Comparison of ENCODE assay signal across 12 cellular contexts in genomic region chr4:184409911-184410692, GRCh38.
DNase-seq lines count a peak whose midpoint lies in the region; ATAC-seq and TF ChIP-seq lines count a peak whose summit lies in the region.
"Had no signal": no experiment of that assay in that cellular context is flagged by ENCODE, and none has a peak within 500 bp of the region (broad histone marks: within the 10 kb centered on the region; RNA-seq: fewer than 3 reads in every experiment).

No MANE protein-coding gene starts in this region.

- DNase-seq in DND-41 (peak; percentile 54), H9 (no peak), immature natural killer cell (peak; percentile 16 to 32 (median 25)), lower leg skin (ENCODE audit: low spot score in 2 of 2) (no peak), HT-29 (ENCODE audit: low spot score) (no peak), GM13976 (ENCODE audit: low spot score) (no peak)
- peak; percentile 42 for DNase-seq in activated CD4-positive, alpha-beta T cell treated with anti-CD3 and anti-CD28 coated beads, Interleukin-2, amount 10 ng/mL, durations not matched to agents 7 days and 5 days
- DNase-seq: DMS79 treated with DMSO at 0.1 percent for 48 hours, GOT3, NCI-H1105 treated with DMSO at 0.1 percent for 48 hours had no signal

- H2BK12ac ChIP-seq in H9 (ENCODE audit: insufficient read length, low read depth, low read length) = no peak overlapping the region

- H4K20me1 ChIP-seq in DND-41 (ENCODE audit: insufficient read depth, low read length) (no peaks in the 10 kb centered on the region), H9 (ENCODE audit: control insufficient read depth, insufficient read depth, insufficient read length) (no peaks in the 10 kb centered on the region)

- H3K27ac Mint-ChIP-seq in H9 = peak overlapping the region; percentile 29 to 94 (median 91); a peak in 6 of 7 replicates
- H3K27ac Mint-ChIP-seq in activated CD4-positive, alpha-beta T cell treated with anti-CD3 and anti-CD28 coated beads, Interleukin-2, amount 10 ng/mL, durations not matched to agents 7 days and 5 days = peak overlapping the region; percentile 85
- H3K27ac Mint-ChIP-seq in immature natural killer cell = peak overlapping the region; percentile 74 to 98 (median 92)
- H3K27ac Mint-ChIP-seq: mesothelial cell of epicardium had no signal

- H3K4me1 ChIP-seq in DND-41 (ENCODE audit: insufficient read depth, low read length) = no peaks in the 10 kb centered on the region
- H3K4me1 ChIP-seq in H9 (ENCODE audit: insufficient read depth, low read length) = peaks cover 6% of the 10 kb centered on the region

- ATAC-seq in DND-41 (ENCODE audit: insufficient read depth, low read depth) = peak; percentile 69
- ATAC-seq in HG02885 (IDR thresholded peaks at IDR 0.05; ENCODE audit: poor library complexity, unreplicated experiment) = no peak

- H3K4me3 ChIP-seq in DND-41 (ENCODE audit: low read depth in 1 of 2, low read length in 2 of 2) = no peak overlapping the region
- H3K4me3 ChIP-seq in lower leg skin (ENCODE audit: low read depth, poor library complexity, severe bottlenecking) = no peak overlapping the region

- H3K4me2 ChIP-seq in DND-41 (ENCODE audit: insufficient read depth, low read length) = no peak overlapping the region
- no peak overlapping the region for H3K4me2 ChIP-seq in H9 (ENCODE audit: insufficient read depth, insufficient read length, low read length)

- H3K36me3 Mint-ChIP-seq in H9 (ENCODE audit: insufficient read depth in 1 of 3, low read depth in 3 of 3) (peaks cover 20 to 42% (median 40%) of the 10 kb centered on the region in 3 experiments), immature natural killer cell (peaks cover 7 to 39% (median 16%) of the 10 kb centered on the region in 3 donors)
- peaks cover 74% of the 10 kb centered on the region for H3K36me3 Mint-ChIP-seq in activated CD4-positive, alpha-beta T cell treated with anti-CD3 and anti-CD28 coated beads, Interleukin-2, amount 10 ng/mL, durations not matched to agents 7 days and 5 days (ENCODE audit: low read depth)

- no peaks in the 10 kb centered on the region for H3K27me3 Mint-ChIP-seq in H9 (ENCODE audit: low read depth)
- H3K27me3 Mint-ChIP-seq in activated CD4-positive, alpha-beta T cell treated with anti-CD3 and anti-CD28 coated beads, Interleukin-2, amount 10 ng/mL, durations not matched to agents 7 days and 5 days = no peaks in the 10 kb centered on the region
- peaks cover 0 to 6% (median 2%) of the 10 kb centered on the region in 3 donors for H3K27me3 Mint-ChIP-seq in immature natural killer cell (ENCODE audit: low read depth in 3 of 3)

- no peak overlapping the region for H4K8ac ChIP-seq in H9 (replicated peaks; ENCODE audit: insufficient read length, low read depth, low read length)

- no peak for TF ChIP-seq CTCF in DND-41 (IDR thresholded peaks at IDR 0.05; ENCODE audit: borderline replicate concordance, extremely low read depth, low read length, poor library complexity, severe bottlenecking)
- TF ChIP-seq CTCF in H9 (conservative IDR thresholded peaks at IDR 0.05) = no peak
- no peak for TF ChIP-seq CTCF in lower leg skin (IDR thresholded peaks at IDR 0.05)
- no peak for TF ChIP-seq CTCF in GM13976 (IDR thresholded peaks at IDR 0.05; ENCODE audit: borderline replicate concordance, control extremely low read depth, extremely low read depth, insufficient read depth, missing control alignments)

- no peak overlapping the region for H3K56ac ChIP-seq in H9 (ENCODE audit: insufficient read length, low read depth, low read length)

- no peak overlapping the region for H3K4ac ChIP-seq in H9 (ENCODE audit: low read depth, low read length)

- no peak overlapping the region for H3K14ac ChIP-seq in H9 (ENCODE audit: insufficient read depth, low read length)

- in situ Hi-C loops in GM13976 (cut with MboI; ENCODE audit: low sequenced_read_pairs, unreplicated experiment) = loop anchor here (25.0 kb wide), 1 partner anchor 127 kb away; no protein-coding TSS in a partner anchor

- H3K36me3 ChIP-seq in DND-41 (ENCODE audit: insufficient read depth, low read length) = peaks cover 56% of the 10 kb centered on the region

- no peak overlapping the region for H2AK5ac ChIP-seq in H9 (ENCODE audit: insufficient read length, low read length)

- H3K27ac ChIP-seq in DND-41 (ENCODE audit: low read length) (no peak overlapping the region), H9 (ENCODE audit: insufficient read length, low read depth, low read length) (no peak overlapping the region)

- H3K9me3 ChIP-seq in DND-41 (ENCODE audit: insufficient read depth, low read length, severe bottlenecking) = no peaks in the 10 kb centered on the region
- no peaks in the 10 kb centered on the region for H3K9me3 ChIP-seq in H9 (ENCODE audit: control insufficient read depth, low read depth, low read length)

- CTCF ChIA-PET in activated CD4-positive, alpha-beta T cell treated with anti-CD3 and anti-CD28 coated beads, Interleukin-2, amount 10 ng/mL, durations not matched to agents 7 days and 5 days (lab: Charles Lee) = interaction anchor here (0.6 to 1.3 kb wide), 3 partner anchors 11 to 746 kb away, joined by 3 to 5 read pairs (median 3); no protein-coding TSS in a partner anchor

- no peaks in the 10 kb centered on the region for H3K27me3 ChIP-seq in DND-41 (ENCODE audit: insufficient read depth, low read length, poor library complexity)
- no peaks in the 10 kb centered on the region for H3K27me3 ChIP-seq in H9 (ENCODE audit: insufficient read depth, low read length)

- no peaks in the 10 kb centered on the region for H3K9me3 Mint-ChIP-seq in H9
- no peaks in the 10 kb centered on the region for H3K9me3 Mint-ChIP-seq in activated CD4-positive, alpha-beta T cell treated with anti-CD3 and anti-CD28 coated beads, Interleukin-2, amount 10 ng/mL, durations not matched to agents 7 days and 5 days
- peaks cover 0 to 2% (median 0%) of the 10 kb centered on the region in 6 donors for H3K9me3 Mint-ChIP-seq in immature natural killer cell
- H3K9me3 Mint-ChIP-seq: mesothelial cell of epicardium had no signal

- no peak overlapping the region for H2BK5ac ChIP-seq in H9 (ENCODE audit: insufficient read length, low read length)

- H3K4me1 Mint-ChIP-seq in H9 (peaks cover 27 to 30% of the 10 kb centered on the region in 2 experiments), immature natural killer cell (peaks cover 62 to 88% of the 10 kb centered on the region in 2 donors)
- peaks cover 72% of the 10 kb centered on the region for H3K4me1 Mint-ChIP-seq in activated CD4-positive, alpha-beta T cell treated with anti-CD3 and anti-CD28 coated beads, Interleukin-2, amount 10 ng/mL, durations not matched to agents 7 days and 5 days

- H3K79me2 ChIP-seq in DND-41 (ENCODE audit: insufficient read depth, low read length) (no peaks in the 10 kb centered on the region), H9 (ENCODE audit: insufficient read depth, low read length) (no peaks in the 10 kb centered on the region)

- no peak overlapping the region for H3T11ph ChIP-seq in H9 (ENCODE audit: low read length)

- H4K91ac ChIP-seq in H9 (ENCODE audit: insufficient read length, low read depth, low read length) = no peak overlapping the region

- POLR2A ChIA-PET in activated CD4-positive, alpha-beta T cell treated with anti-CD3 and anti-CD28 coated beads, Interleukin-2, amount 10 ng/mL, durations not matched to agents 7 days and 5 days (lab: Charles Lee) = no interaction called here

- no peak overlapping the region for H4K5ac ChIP-seq in H9 (ENCODE audit: insufficient read length, low read depth, low read length)

- H3K79me1 ChIP-seq in H9 (ENCODE audit: insufficient read depth, low read depth, low read length, poor library complexity, severe bottlenecking) = no peaks in the 10 kb centered on the region

- no CpG with 5 or more reads among the region's 12 CpGs for WGBS in H9 (ENCODE audit: extremely low coverage, insufficient read length, low lambda C conversion rate)
- 87 to 91% methylated on average over 12 of the region's 12 CpGs for WGBS in lower leg skin, 2 donors

- H3K4me3 Mint-ChIP-seq in H9 (no peak overlapping the region), immature natural killer cell (peak overlapping the region; percentile 65 to 87 (median 72))
- peak overlapping the region; percentile 40 for H3K4me3 Mint-ChIP-seq in activated CD4-positive, alpha-beta T cell treated with anti-CD3 and anti-CD28 coated beads, Interleukin-2, amount 10 ng/mL, durations not matched to agents 7 days and 5 days
- H3K4me3 Mint-ChIP-seq: mesothelial cell of epicardium had no signal

- no peak overlapping the region for H3K23ac ChIP-seq in H9 (ENCODE audit: insufficient read length, low read depth, low read length)

- H3K23me2 ChIP-seq in H9 (ENCODE audit: insufficient read length, low read depth, low read length, poor library complexity, severe bottlenecking) = no peaks in the 10 kb centered on the region

- TF ChIP-seq POLR2A in lower leg skin (IDR thresholded peaks at IDR 0.05) = no peak

- no peak overlapping the region for H2BK120ac ChIP-seq in H9 (ENCODE audit: low read depth, low read length, poor library complexity, severe bottlenecking)

- no peak overlapping the region for H2BK20ac ChIP-seq in H9 (ENCODE audit: low read depth, low read length, poor library complexity, severe bottlenecking)

- H2AFZ ChIP-seq in DND-41 (ENCODE audit: low read depth, low read length) = no peak overlapping the region
- H2AFZ ChIP-seq in H9 (ENCODE audit: low read length) = no peak overlapping the region

- intact Hi-C loops in lower leg skin (cut with DNase I; ENCODE audit: low total_unique reads) = no loop called here

- no peak overlapping the region for H2BK15ac ChIP-seq in H9 (ENCODE audit: low read depth, low read length)

- H3K18ac ChIP-seq in H9 (ENCODE audit: insufficient read length, low read depth, low read length) = no peak overlapping the region

- no peak overlapping the region for H3K9ac ChIP-seq in DND-41 (ENCODE audit: low read depth, low read length)
- no peak overlapping the region for H3K9ac ChIP-seq in H9 (ENCODE audit: extremely low read depth, insufficient read length, low read length)

Comparison
In these comparisons a context has a peak if more than half of its experiments do, and no peak if none do; other contexts are left out.
1. DNase-seq: peak in DND-41 (single experiment), activated CD4-positive, alpha-beta T cell treated with anti-CD3 and anti-CD28 coated beads, Interleukin-2, amount 10 ng/mL, durations not matched to agents 7 days and 5 days (single experiment) and immature natural killer cell (3 of 3); none in H9 (single experiment), lower leg skin (0 of 2), HT-29 (single experiment) and GM13976 (single experiment).
2. H3K4me3 Mint-ChIP-seq: peak in activated CD4-positive, alpha-beta T cell treated with anti-CD3 and anti-CD28 coated beads, Interleukin-2, amount 10 ng/mL, durations not matched to agents 7 days and 5 days (single experiment) and immature natural killer cell (5 of 5); none in H9 (0 of 2).
3. Peak in every context shown above with its lines, with median percentiles within 50 percentile points of each other: H3K27ac Mint-ChIP-seq.